In the genomic region with DNA sequence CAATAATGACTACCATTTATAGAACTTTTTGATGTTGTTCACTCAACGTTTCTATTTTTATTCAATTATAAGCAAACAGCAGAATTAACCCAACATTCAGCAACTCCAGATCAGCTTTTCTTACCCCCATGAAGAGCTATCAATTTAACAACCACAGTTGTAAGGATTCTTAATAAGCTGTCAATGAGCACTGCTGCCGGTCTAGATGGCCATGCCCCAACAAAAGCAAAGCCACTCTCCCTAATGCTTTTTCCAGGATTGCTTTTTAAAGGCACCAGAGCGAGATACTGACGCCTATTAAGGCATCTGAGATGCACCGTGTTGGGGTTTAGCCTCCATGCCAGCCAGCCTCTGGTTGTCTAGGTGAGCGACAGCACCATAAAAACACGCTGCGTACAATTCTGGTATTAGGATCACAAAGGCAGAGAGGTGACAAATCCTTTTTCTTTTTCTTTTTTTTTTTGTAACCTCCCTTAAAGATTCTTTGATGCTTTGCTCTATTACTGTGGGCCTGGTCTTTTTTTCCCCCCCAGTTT, we compare ENCODE assay signal across 1 cellular context.
TF ChIP-seq lines count a peak whose summit lies in the region.

No MANE protein-coding gene starts in this region.

TF ChIP-seq in IMR-90, 13 proteins besides CTCF, POLR2A, EP300 and RAD21 (continued from another document):
- no peak for TF ChIP-seq NFE2L2 (IDR thresholded peaks at IDR 0.05; ENCODE audit: low read depth, low read length)
- no peak for TF ChIP-seq RFX5 (IDR thresholded peaks at IDR 0.05; ENCODE audit: low read depth, low read length)
- no peak for TF ChIP-seq BHLHE40 (IDR thresholded peaks at IDR 0.05; ENCODE audit: low read depth, low read length)
- no peak for TF ChIP-seq FOS (IDR thresholded peaks at IDR 0.05; ENCODE audit: low read depth, low read length)
TF ChIP-seq in IMR-90: peak in this region for 0.
